20 cellular contexts compared by ENCODE assay signal in genomic region chr9:85872444-85872843, GRCh38.
"Had no signal": no experiment of that assay in that cellular context is flagged by ENCODE, and none has a peak within 500 bp of the region (broad histone marks: within the 10 kb centered on the region; RNA-seq: fewer than 3 reads in every experiment).

No MANE protein-coding gene starts in this region.

- H3K9ac ChIP-seq: parathyroid adenoma had no signal

- DNase-seq: dorsolateral prefrontal cortex; effector CD4-positive, alpha-beta T cell; endodermal cell; esophagus squamous epithelium; hypothalamus; left ventricle myocardium superior; lower lobe of right lung; natural killer cell; right lobe of liver; small intestine; stimulated activated CD4-positive, alpha-beta T cell treated with anti-CD3 and anti-CD28 coated beads, Interleukin-15, amount 100 ng/mL, for 24 hours; stimulated activated CD4-positive, alpha-beta T cell treated with anti-CD3 and anti-CD28 coated beads, Interleukin-2, amount 100 ng/mL, for 48 hours; stimulated activated naive B cell treated with anti-CD40 and anti-IgM and Interleukin-4, amounts not matched to agents 10 μg/mL and 1 μg/mL and 100 μg/mL, for 72 hours; upper lobe of right lung; uterus had no signal

- H3K4me1 ChIP-seq: esophagus squamous epithelium, lower lobe of right lung, parathyroid adenoma, right lobe of liver, tibial nerve, upper lobe of right lung, uterus had no signal

- H3K36me3 Mint-ChIP-seq: natural killer cell; stimulated activated naive B cell treated with anti-CD40 and anti-IgM and Interleukin-4, amounts not matched to agents 10 μg/mL and 1 μg/mL and 100 μg/mL, for 72 hours had no signal

- H3K27ac ChIP-seq: dorsolateral prefrontal cortex, esophagus squamous epithelium, lower lobe of right lung, parathyroid adenoma, right lobe of liver, thoracic aorta, tibial nerve, upper lobe of right lung, uterus had no signal

- H3K36me3 ChIP-seq: esophagus squamous epithelium, lower lobe of right lung, right lobe of liver, thoracic aorta, upper lobe of right lung, uterus had no signal

- H3K79me2 ChIP-seq: parathyroid adenoma had no signal

- H3K27me3 Mint-ChIP-seq: progenitor cell of endocrine pancreas; stimulated activated naive B cell treated with anti-CD40 and anti-IgM and Interleukin-4, amounts not matched to agents 10 μg/mL and 1 μg/mL and 100 μg/mL, for 72 hours; stimulated activated naive CD8-positive, alpha-beta T cell treated with anti-CD3 and anti-CD28 coated beads, Interleukin-15, Interleukin-2, amounts not matched to agents 100 ng/mL and 50 ng/mL, for 24 hours had no signal

- H3K4me3 ChIP-seq: dorsolateral prefrontal cortex, esophagus squamous epithelium, lower lobe of right lung, right lobe of liver, thoracic aorta, tibial nerve, upper lobe of right lung, uterus had no signal

- H3K4me3 Mint-ChIP-seq: endodermal cell; stimulated activated naive B cell treated with anti-CD40 and anti-IgM and Interleukin-4, amounts not matched to agents 10 μg/mL and 1 μg/mL and 100 μg/mL, for 72 hours; stimulated activated naive CD8-positive, alpha-beta T cell treated with anti-CD3 and anti-CD28 coated beads, Interleukin-15, Interleukin-2, amounts not matched to agents 100 ng/mL and 50 ng/mL, for 24 hours had no signal

- H2AFZ ChIP-seq: parathyroid adenoma had no signal

- H3K27ac Mint-ChIP-seq: endodermal cell; progenitor cell of endocrine pancreas; stimulated activated naive B cell treated with anti-CD40 and anti-IgM and Interleukin-4, amounts not matched to agents 10 μg/mL and 1 μg/mL and 100 μg/mL, for 72 hours; stimulated activated naive CD8-positive, alpha-beta T cell treated with anti-CD3 and anti-CD28 coated beads, Interleukin-15, Interleukin-2, amounts not matched to agents 100 ng/mL and 50 ng/mL, for 24 hours had no signal

- H3K27me3 ChIP-seq: dorsolateral prefrontal cortex, esophagus squamous epithelium, right lobe of liver, tibial nerve, upper lobe of right lung, uterus had no signal

- H3K9me3 ChIP-seq: esophagus squamous epithelium, lower lobe of right lung, right lobe of liver, thoracic aorta, tibial nerve, upper lobe of right lung, uterus had no signal

- H3K9me3 Mint-ChIP-seq: endodermal cell; natural killer cell; stimulated activated naive B cell treated with anti-CD40 and anti-IgM and Interleukin-4, amounts not matched to agents 10 μg/mL and 1 μg/mL and 100 μg/mL, for 72 hours; stimulated activated naive CD8-positive, alpha-beta T cell treated with anti-CD3 and anti-CD28 coated beads, Interleukin-15, Interleukin-2, amounts not matched to agents 100 ng/mL and 50 ng/mL, for 24 hours had no signal
